In the genomic region with DNA sequence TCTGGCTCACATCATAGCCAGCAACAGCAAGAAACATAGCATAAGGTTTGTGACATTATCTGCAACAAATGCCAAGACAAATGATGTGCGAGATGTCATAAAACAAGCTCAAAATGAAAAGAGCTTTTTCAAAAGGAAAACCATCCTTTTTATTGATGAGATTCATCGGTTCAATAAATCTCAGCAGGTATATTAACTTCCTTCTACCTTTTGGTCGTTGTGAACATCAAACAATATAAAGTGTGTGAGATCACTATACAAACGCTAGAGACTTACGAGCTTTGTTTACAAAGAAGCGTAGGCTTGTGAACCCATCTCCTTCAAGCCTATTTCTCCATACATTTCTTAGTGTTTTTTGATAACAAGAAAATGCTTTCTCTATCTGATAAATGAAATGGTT, we compare ENCODE assay signal across 10 cellular contexts. TPM values are rescaled to one million over a fixed set of nuclear protein-coding genes. Genes with fewer than 3 reads are reported as not detected.
DNase-seq lines count a peak whose midpoint lies in the region; ATAC-seq and TF ChIP-seq lines count a peak whose summit lies in the region.
"Had no signal": no experiment of that assay in that cellular context is flagged by ENCODE, and none has a peak within 500 bp of the region (broad histone marks: within the 10 kb centered on the region; RNA-seq: fewer than 3 reads in every experiment).

No MANE protein-coding gene starts in this region.

- intact Hi-C loops in dorsolateral prefrontal cortex (cut with DNase I), result loop anchor here in 1 of 2 donors (5.0 to 10.0 kb wide), 2 partner anchors 219 to 1174 kb away; no protein-coding TSS in a partner anchor

- peak overlapping the region in 44 of 59 donors; percentile 0 to 99 (median 56) for H3K27ac ChIP-seq in dorsolateral prefrontal cortex

- no peaks in the 10 kb centered on the region for H3K27me3 ChIP-seq in dorsolateral prefrontal cortex

- no peak for ATAC-seq in HG02678 (IDR thresholded peaks at IDR 0.05; ENCODE audit: unreplicated experiment)
- ATAC-seq: activated CD4-positive, CD25-positive, alpha-beta regulatory T cell treated with anti-CD3 and anti-CD28 coated beads, Interleukin-2, amount 50 U/mL, for 24 hours had no signal

- H3K9me3 Mint-ChIP-seq in T-helper 2 cell treated with Interferon-gamma antibody and Interleukin-4, amounts not matched to agents 5 μg/mL and 100 μg/mL, for 36 hours, result no peaks in the 10 kb centered on the region
- no peaks in the 10 kb centered on the region for H3K9me3 Mint-ChIP-seq in osteocyte (ENCODE audit: unreplicated experiment)

- H3K4me3 Mint-ChIP-seq in T-helper 2 cell treated with Interferon-gamma antibody and Interleukin-4, amounts not matched to agents 5 μg/mL and 100 μg/mL, for 36 hours, result peak overlapping the region; percentile 83
- H3K4me3 Mint-ChIP-seq in osteocyte (ENCODE audit: unreplicated experiment), result peak overlapping the region; percentile 84

- H3K36me3 Mint-ChIP-seq in T-helper 2 cell treated with Interferon-gamma antibody and Interleukin-4, amounts not matched to agents 5 μg/mL and 100 μg/mL, for 36 hours (ENCODE audit: low read depth), result peaks cover 35% of the 10 kb centered on the region
- peaks cover 12% of the 10 kb centered on the region for H3K36me3 Mint-ChIP-seq in osteocyte (ENCODE audit: unreplicated experiment)

- no peak for DNase-seq in T-helper 2 cell treated with Interferon-gamma antibody and Interleukin-4, amounts not matched to agents 5 μg/mL and 100 μg/mL, for 36 hours (ENCODE audit: low spot score)
- DNase-seq in T-helper 2 cell, result no peak
- peak; percentile 19 for DNase-seq in NCI-H69 (lab: John Stamatoyannopoulos, UW)
- no peak for DNase-seq in dorsolateral prefrontal cortex
- no peak for DNase-seq in osteocyte (ENCODE audit: extremely low spot score, unreplicated experiment)
- DNase-seq in iPS-NIHi7 (ENCODE audit: extremely low spot score), result no peak
- no peak for DNase-seq in NCI-H146 (lab: John Stamatoyannopoulos, UW)
- DNase-seq: cerebellar nuclear complex had no signal

- peak overlapping the region in 57 of 59 donors; percentile 20 to 97 (median 87) for H3K4me3 ChIP-seq in dorsolateral prefrontal cortex

- H3K27ac Mint-ChIP-seq in T-helper 2 cell treated with Interferon-gamma antibody and Interleukin-4, amounts not matched to agents 5 μg/mL and 100 μg/mL, for 36 hours, result peak overlapping the region; percentile 29
- peak overlapping the region; percentile 86 for H3K27ac Mint-ChIP-seq in osteocyte (ENCODE audit: unreplicated experiment)

- H3K4me1 Mint-ChIP-seq in T-helper 2 cell treated with Interferon-gamma antibody and Interleukin-4, amounts not matched to agents 5 μg/mL and 100 μg/mL, for 36 hours (ENCODE audit: low read depth), result peaks cover 42% of the 10 kb centered on the region
- H3K4me1 Mint-ChIP-seq in osteocyte (ENCODE audit: unreplicated experiment), result peaks cover 61% of the 10 kb centered on the region

- TF ChIP-seq CTCF in dorsolateral prefrontal cortex (IDR thresholded peaks at IDR 0.05 in 54 of 56, conservative IDR thresholded peaks at IDR 0.05 in 2 of 56; ENCODE audit: low read depth in 1 of 56, partially characterized antibody in 56 of 56) (no peak), osteocyte (IDR thresholded peaks at IDR 0.05) (no peak)

- H3K27me3 Mint-ChIP-seq in T-helper 2 cell treated with Interferon-gamma antibody and Interleukin-4, amounts not matched to agents 5 μg/mL and 100 μg/mL, for 36 hours (ENCODE audit: low read depth), result no peaks in the 10 kb centered on the region
- H3K27me3 Mint-ChIP-seq in osteocyte (ENCODE audit: unreplicated experiment), result no peaks in the 10 kb centered on the region

RNA-seq across cellular contexts. Expression of a gene that starts 3.5 kb away (rescaled TPM):
- 10 to 100 TPM; 32.1 to 60.1 (median 47.7) TPM for total RNA-seq in dorsolateral prefrontal cortex
- 35.9 and 40.6 TPM in 2 replicates for total RNA-seq in osteocyte

RNA-seq across cellular contexts. Expression of a gene that starts 18.0 kb away (rescaled TPM):
- 1 to 10 TPM in 119 of 120 experiments, under 1 TPM in 1; 0.46 to 3.4 (median 2.0) TPM for total RNA-seq in dorsolateral prefrontal cortex
- total RNA-seq in osteocyte, result 0.78 and 1.0 TPM in 2 replicates
